Comparison of ENCODE assay signal across 13 cellular contexts in the genomic region with DNA sequence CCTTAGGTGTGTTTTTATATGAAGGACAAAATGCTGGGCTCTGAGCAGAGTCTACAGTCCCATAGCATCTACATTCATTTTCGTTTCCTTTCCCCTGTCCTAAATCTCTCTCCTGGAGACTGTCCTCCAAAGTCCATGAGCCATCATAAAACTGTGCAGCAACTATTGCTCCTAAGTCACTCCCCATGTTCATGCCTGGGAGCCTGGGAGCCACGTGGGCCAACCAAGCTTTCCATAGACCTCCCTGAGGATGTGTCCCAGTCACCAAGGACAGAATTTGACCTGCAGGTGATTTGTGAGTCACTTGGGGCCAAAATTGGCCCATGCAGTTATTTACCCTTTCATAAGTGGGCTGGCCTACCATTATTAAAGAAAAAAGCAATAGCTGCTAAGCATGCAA.
"Had no signal": no experiment of that assay in that cellular context is flagged by ENCODE, and none has a peak within 500 bp of the region (broad histone marks: within the 10 kb centered on the region; RNA-seq: fewer than 3 reads in every experiment).

No MANE protein-coding gene starts in this region.

- H3K9ac ChIP-seq: neural progenitor cell had no signal

- H3K9me3 ChIP-seq: ovary had no signal

- H3K4me3 ChIP-seq: neural progenitor cell, ovary had no signal

- H3K36me3 ChIP-seq: neural progenitor cell, ovary had no signal

- H2AFZ ChIP-seq: neural progenitor cell had no signal

- H3K4me3 Mint-ChIP-seq: activated T-cell treated with anti-CD3 and anti-CD28 coated beads, Interleukin-2, amount 50 U/mL, for 4 hours; neural progenitor cell; T-helper 1 cell treated with Interleukin-12 subunit alpha and Interleukin-12 subunit beta and Interleukin-4 antibody, amounts not matched to agents 30 μg/mL and 1 μg/mL, for 36 hours had no signal

- H3K27ac ChIP-seq: neural progenitor cell, ovary had no signal

- H3K27me3 ChIP-seq: neural progenitor cell, ovary had no signal

- H3K9me3 Mint-ChIP-seq: activated T-cell treated with anti-CD3 and anti-CD28 coated beads, Interleukin-2, amount 50 U/mL, for 4 hours; stimulated activated naive CD8-positive, alpha-beta T cell treated with anti-CD3 and anti-CD28 coated beads, Interleukin-15, amount 100 ng/mL, for 72 hours; T-helper 1 cell treated with Interleukin-12 subunit alpha and Interleukin-12 subunit beta and Interleukin-4 antibody, amounts not matched to agents 30 μg/mL and 1 μg/mL, for 36 hours had no signal

- H3K27ac Mint-ChIP-seq: neural progenitor cell; T-helper 1 cell treated with Interleukin-12 subunit alpha and Interleukin-12 subunit beta and Interleukin-4 antibody, amounts not matched to agents 30 μg/mL and 1 μg/mL, for 36 hours had no signal

- H3K4me2 ChIP-seq: neural progenitor cell had no signal

- ATAC-seq: left ventricle myocardium superior had no signal

- DNase-seq: activated gamma-delta T cell; activated T-cell treated with anti-CD3 and anti-CD28 coated beads, Interleukin-2, amount 50 U/mL, for 4 hours; caudate nucleus; cortex of kidney; effector memory CD4-positive, alpha-beta T cell; kidney; left ventricle myocardium superior; ovary; stimulated activated CD4-positive, alpha-beta T cell treated with anti-CD3 and anti-CD28 coated beads, Interleukin-4, amount 100 ng/mL, for 1 hour; stimulated activated CD8-positive, alpha-beta memory T cell treated with anti-CD3 and anti-CD28 coated beads, Interleukin-4, amount 100 ng/mL, for 48 hours; stimulated activated naive CD8-positive, alpha-beta T cell treated with anti-CD3 and anti-CD28 coated beads, Interleukin-15, amount 100 ng/mL, for 72 hours had no signal
